9 cellular contexts compared by ENCODE assay signal in the genomic region with DNA sequence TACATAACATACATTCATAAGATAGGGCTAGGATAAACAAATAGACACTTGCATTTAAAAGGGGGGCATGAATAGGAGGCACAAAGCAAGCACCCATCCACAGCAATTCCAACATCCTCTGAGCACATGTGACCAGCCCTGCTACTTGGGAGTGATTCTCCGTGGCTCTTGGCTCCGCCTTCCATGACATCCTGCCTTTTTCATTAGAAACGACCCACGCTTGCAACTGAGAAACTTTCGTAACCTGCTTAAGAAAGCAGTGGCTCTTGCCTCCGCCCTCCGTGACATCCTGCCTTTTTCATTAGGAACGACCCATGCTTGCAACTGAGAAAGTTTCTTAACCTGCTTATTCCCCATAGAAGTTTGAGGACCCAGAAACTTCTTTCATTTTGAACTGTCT. TPM values are rescaled to one million over a fixed set of nuclear protein-coding genes. Genes with fewer than 3 reads are reported as not detected.
DNase-seq lines count a peak whose midpoint lies in the region; ATAC-seq lines count a peak whose summit lies in the region.
"Had no signal": no experiment of that assay in that cellular context is flagged by ENCODE, and none has a peak within 500 bp of the region (broad histone marks: within the 10 kb centered on the region; RNA-seq: fewer than 3 reads in every experiment).

No MANE protein-coding gene starts in this region.

- no peak overlapping the region for H3K4me2 ChIP-seq in neuronal stem cell (ENCODE audit: insufficient read depth, low read length, poor library complexity, severe bottlenecking)

- H3K36me3 ChIP-seq in CD4-positive, alpha-beta memory T cell (ENCODE audit: insufficient read depth, low read length) = no peaks in the 10 kb centered on the region
- H3K36me3 ChIP-seq in neuronal stem cell (replicated peaks in 1 of 2; ENCODE audit: control insufficient read depth in 2 of 2, insufficient read depth in 2 of 2, low read length in 2 of 2) = no peaks in the 10 kb centered on the region

- no CpG with 5 or more reads among the region's 8 CpGs for WGBS in neuronal stem cell (ENCODE audit: extremely low coverage in 2 of 2, insufficient read length in 2 of 2, insufficient replicate concordance in 1 of 2), 2 donors

- no peak overlapping the region for H3K18ac ChIP-seq in neuronal stem cell (ENCODE audit: low read length)

- no peak overlapping the region for H3K27ac ChIP-seq in CD4-positive, alpha-beta memory T cell (ENCODE audit: low read depth, low read length)
- no peak overlapping the region for H3K27ac ChIP-seq in neuronal stem cell (replicated peaks; ENCODE audit: low read length)

- no peaks in the 10 kb centered on the region for H3K36me3 Mint-ChIP-seq in CD4-positive, alpha-beta memory T cell
- H3K36me3 Mint-ChIP-seq in activated T-helper 17 cell treated with anti-CD3 and anti-CD28 coated beads, Interleukin-2, amount 50 U/mL, for 72 hours (ENCODE audit: low read depth) = no peaks in the 10 kb centered on the region
- H3K36me3 Mint-ChIP-seq in stimulated activated memory B cell treated with anti-CD40 and anti-IgM and Interleukin-4, amounts not matched to agents 10 μg/mL and 1 μg/mL and 100 μg/mL, for 72 hours = no peaks in the 10 kb centered on the region

- peak overlapping the region; percentile 34 for H2AFZ ChIP-seq in neuronal stem cell (ENCODE audit: low read length)

- no peak overlapping the region for H3K23ac ChIP-seq in neuronal stem cell (ENCODE audit: low read depth, low read length, poor library complexity)

- H3K4me1 Mint-ChIP-seq in CD4-positive, alpha-beta memory T cell = peaks cover 8 to 11% (median 9%) of the 10 kb centered on the region in 4 donors
- H3K4me1 Mint-ChIP-seq in activated T-helper 17 cell treated with anti-CD3 and anti-CD28 coated beads, Interleukin-2, amount 50 U/mL, for 72 hours = peaks cover 9% of the 10 kb centered on the region
- H3K4me1 Mint-ChIP-seq in stimulated activated memory B cell treated with anti-CD40 and anti-IgM and Interleukin-4, amounts not matched to agents 10 μg/mL and 1 μg/mL and 100 μg/mL, for 72 hours = no peaks in the 10 kb centered on the region

- H3K79me1 ChIP-seq in neuronal stem cell (ENCODE audit: low read depth, low read length) = no peaks in the 10 kb centered on the region

- CTCF ChIA-PET in CD4-positive, alpha-beta memory T cell (lab: Charles Lee; ENCODE audit: partially characterized antibody) = interaction anchor here (1.4 to 2.9 kb wide), 4 partner anchors 9 to 22 kb away, joined by 5 to 20 read pairs (median 10); no protein-coding TSS in a partner anchor

- H3K4me1 ChIP-seq in CD4-positive, alpha-beta memory T cell (ENCODE audit: insufficient read depth, low read length) = peaks cover 6% of the 10 kb centered on the region
- H3K4me1 ChIP-seq in neuronal stem cell (ENCODE audit: control insufficient read depth in 2 of 2, insufficient read depth in 1 of 2, low read depth in 1 of 2, low read length in 2 of 2) = no peaks in the 10 kb centered on the region

- H2BK15ac ChIP-seq in neuronal stem cell (ENCODE audit: low read length) = no peak overlapping the region

- no peak overlapping the region for H2BK12ac ChIP-seq in neuronal stem cell (ENCODE audit: low read length)

- no peak overlapping the region for H2BK5ac ChIP-seq in neuronal stem cell (ENCODE audit: low read length)

- no peak overlapping the region for H4K91ac ChIP-seq in neuronal stem cell (ENCODE audit: low read depth, low read length, poor library complexity)

- no peak overlapping the region for H3K14ac ChIP-seq in neuronal stem cell (ENCODE audit: low read length)

- ATAC-seq in activated T-helper 17 cell treated with anti-CD3 and anti-CD28 coated beads, Interleukin-2, amount 50 U/mL, for 72 hours (replicated peaks) = peak; percentile 98
- ATAC-seq in GM21786 (IDR thresholded peaks at IDR 0.05; ENCODE audit: unreplicated experiment) = no peak
- ATAC-seq in stimulated activated memory B cell treated with anti-CD40 and anti-IgM and Interleukin-4, amounts not matched to agents 10 μg/mL and 1 μg/mL and 100 μg/mL, for 72 hours = no peak

- H3K27me3 Mint-ChIP-seq in CD4-positive, alpha-beta memory T cell = peaks cover 5% of the 10 kb centered on the region in 2 donors
- no peaks in the 10 kb centered on the region for H3K27me3 Mint-ChIP-seq in activated T-helper 17 cell treated with anti-CD3 and anti-CD28 coated beads, Interleukin-2, amount 50 U/mL, for 72 hours
- no peaks in the 10 kb centered on the region for H3K27me3 Mint-ChIP-seq in stimulated activated memory B cell treated with anti-CD40 and anti-IgM and Interleukin-4, amounts not matched to agents 10 μg/mL and 1 μg/mL and 100 μg/mL, for 72 hours

- no peak overlapping the region for H3K4me3 ChIP-seq in CD4-positive, alpha-beta memory T cell (ENCODE audit: low read length in 2 of 2)
- H3K4me3 ChIP-seq in neuronal stem cell (ENCODE audit: low read length in 2 of 2) = no peak overlapping the region

- POLR2A ChIA-PET in CD4-positive, alpha-beta memory T cell (lab: Charles Lee; ENCODE audit: partially characterized antibody) = interaction anchor here (0.6 kb wide), 1 partner anchor 174 kb away, joined by 6 read pairs; no protein-coding TSS in a partner anchor

- intact Hi-C loops in CD4-positive, alpha-beta memory T cell (cut with micrococcal nuclease) = no loop called here

- H3K4ac ChIP-seq in neuronal stem cell (ENCODE audit: low read length) = no peak overlapping the region

- no peak overlapping the region for H2AK5ac ChIP-seq in neuronal stem cell (ENCODE audit: low read depth, low read length)

- H2BK120ac ChIP-seq in neuronal stem cell (ENCODE audit: low read depth, low read length) = no peak overlapping the region

- H4K8ac ChIP-seq in neuronal stem cell (ENCODE audit: low read depth, low read length) = no peak overlapping the region

- peak overlapping the region in 7 of 8 donors; percentile 10 to 78 (median 64) for H3K4me3 Mint-ChIP-seq in CD4-positive, alpha-beta memory T cell
- peak overlapping the region; percentile 59 for H3K4me3 Mint-ChIP-seq in activated T-helper 17 cell treated with anti-CD3 and anti-CD28 coated beads, Interleukin-2, amount 50 U/mL, for 72 hours
- H3K4me3 Mint-ChIP-seq in stimulated activated memory B cell treated with anti-CD40 and anti-IgM and Interleukin-4, amounts not matched to agents 10 μg/mL and 1 μg/mL and 100 μg/mL, for 72 hours = no peak overlapping the region

- no peaks in the 10 kb centered on the region for H3K27me3 ChIP-seq in CD4-positive, alpha-beta memory T cell (ENCODE audit: insufficient read depth, low read length)
- H3K27me3 ChIP-seq in neuronal stem cell (ENCODE audit: control insufficient read depth in 3 of 3, insufficient read depth in 3 of 3, low read depth in 1 of 3, low read length in 3 of 3) = no peaks in the 10 kb centered on the region

- H3K9me3 ChIP-seq in CD4-positive, alpha-beta memory T cell (ENCODE audit: control insufficient read depth in 1 of 2, low read length in 2 of 2) = no peaks in the 10 kb centered on the region
- peaks cover 0 to 3% of the 10 kb centered on the region in 2 donors for H3K9me3 ChIP-seq in neuronal stem cell (replicated peaks in 1 of 2; ENCODE audit: control insufficient read depth in 2 of 2, insufficient read depth in 1 of 2, low read depth in 1 of 2, low read length in 2 of 2)

- no peak overlapping the region for H3K9ac ChIP-seq in neuronal stem cell (ENCODE audit: low read depth, low read length, poor library complexity)

- H3K27ac Mint-ChIP-seq in CD4-positive, alpha-beta memory T cell = peak overlapping the region in 3 of 7 donors; percentile 23 to 72 (median 27)
- peak overlapping the region; percentile 53 for H3K27ac Mint-ChIP-seq in activated T-helper 17 cell treated with anti-CD3 and anti-CD28 coated beads, Interleukin-2, amount 50 U/mL, for 72 hours
- no peak overlapping the region for H3K27ac Mint-ChIP-seq in stimulated activated memory B cell treated with anti-CD40 and anti-IgM and Interleukin-4, amounts not matched to agents 10 μg/mL and 1 μg/mL and 100 μg/mL, for 72 hours

- peak in 2 of 5 donors; percentile 14 to 19 for DNase-seq in CD4-positive, alpha-beta memory T cell
- DNase-seq in MV-4-11 (lab: John Stamatoyannopoulos, UW) (peak; percentile 7), neuronal stem cell (ENCODE audit: low spot score) (no peak), HuH-7.5 (ENCODE audit: low spot score) (no peak), COR-L47 (lab: John Stamatoyannopoulos, UW) (no peak)
- DNase-seq: effector memory CD4-positive, alpha-beta T cell had no signal

- H3K9me3 Mint-ChIP-seq in CD4-positive, alpha-beta memory T cell = no peaks in the 10 kb centered on the region
- H3K9me3 Mint-ChIP-seq in activated T-helper 17 cell treated with anti-CD3 and anti-CD28 coated beads, Interleukin-2, amount 50 U/mL, for 72 hours = no peaks in the 10 kb centered on the region
- H3K9me3 Mint-ChIP-seq in stimulated activated memory B cell treated with anti-CD40 and anti-IgM and Interleukin-4, amounts not matched to agents 10 μg/mL and 1 μg/mL and 100 μg/mL, for 72 hours = peaks cover 3% of the 10 kb centered on the region

RNA-seq across cellular contexts. Expression of a gene that starts 53.4 kb away (rescaled TPM):
- 1 to 10 TPM; 4.6 to 5.2 TPM for total RNA-seq in CD4-positive, alpha-beta memory T cell
- polyA plus RNA-seq in CD4-positive, alpha-beta memory T cell = 1 to 10 TPM; 2.2 to 2.8 TPM
- total RNA-seq in activated T-helper 17 cell treated with anti-CD3 and anti-CD28 coated beads, Interleukin-2, amount 50 U/mL, for 72 hours = 1 to 10 TPM; 1.7 to 2.2 TPM
- 7.5 TPM for polyA plus RNA-seq in neuronal stem cell (2013, experiment 1 of 2)
- polyA plus RNA-seq in neuronal stem cell (2013, experiment 2 of 2) = 7.4 TPM
